3 cellular contexts compared by ENCODE assay signal in genomic region chr11:111878385-111878765, GRCh38.
A peak's percentile ranks its signal among the peaks of the same experiment; 100 is the strongest.
TF ChIP-seq lines count a peak whose summit lies in the region.

No MANE protein-coding gene starts in this region.

TF ChIP-seq in HEK293T, 16 proteins besides CTCF, POLR2A, EP300 and RAD21:
- TF ChIP-seq L3MBTL2 (conservative IDR thresholded peaks at IDR 0.05) (0 out of 2 replicates have a peak, but pooled peaks have one; percentile 12), FOXM1 (IDR thresholded peaks at IDR 0.05; ENCODE audit: borderline replicate concordance) (no peak)
TF ChIP-seq in HEK293T: peak in this region for 1.

TF ChIP-seq in WTC11, 78 proteins besides CTCF, POLR2A, EP300 and RAD21:
- TF ChIP-seq PRRX2 (CRISPR knock-in tag; IDR thresholded peaks at IDR 0.05) (no peak), NR1H2 (CRISPR knock-in tag; IDR thresholded peaks at IDR 0.05) (no peak), ZBTB21 (CRISPR knock-in tag; IDR thresholded peaks at IDR 0.05; ENCODE audit: borderline replicate concordance) (no peak), ATF3 (CRISPR knock-in tag; conservative IDR thresholded peaks at IDR 0.05) (no peak)

TF ChIP-seq in HepG2, 621 proteins besides CTCF, POLR2A, EP300 and RAD21:
- no peak for TF ChIP-seq ZNF788 (CRISPR knock-in tag; IDR thresholded peaks at IDR 0.05; ENCODE audit: borderline replicate concordance)
- no peak for TF ChIP-seq ZNF281 (CRISPR knock-in tag; IDR thresholded peaks at IDR 0.05; ENCODE audit: borderline replicate concordance)
- TF ChIP-seq ZNF18 (CRISPR knock-in tag; IDR thresholded peaks at IDR 0.05; ENCODE audit: insufficient replicate concordance): peak; percentile 11
- TF ChIP-seq ETS1 (CRISPR knock-in tag; IDR thresholded peaks at IDR 0.05): no peak
- peak; percentile 27; the same call in 1 of the 2 replicates for TF ChIP-seq NAIF1 (CRISPR knock-in tag; IDR thresholded peaks at IDR 0.05; ENCODE audit: borderline replicate concordance)
TF ChIP-seq in HepG2: peak in this region for 2.
